Comparison of ENCODE assay signal across 1 cellular context in genomic region chr18:9643549-9643948, GRCh38.
TF ChIP-seq lines count a peak whose summit lies in the region.

No MANE protein-coding gene starts in this region.

TF ChIP-seq in HEK293, 187 proteins besides CTCF, POLR2A, EP300 and RAD21 (continued from another document):
- TF ChIP-seq ZNF274 (IDR thresholded peaks at IDR 0.05; ENCODE audit: low read length) (no peak), ZNF274 (tag by site-specific recombination; IDR thresholded peaks at IDR 0.05; ENCODE audit: borderline replicate concordance) (no peak), ZNF366 (tag by site-specific recombination; conservative IDR thresholded peaks at IDR 0.05) (peak; percentile 31; the same call in 1 of the 2 replicates), ZNF341 (tag by site-specific recombination; IDR thresholded peaks at IDR 0.05; ENCODE audit: low read depth) (no peak), ZNF302 (tag by site-specific recombination; IDR thresholded peaks at IDR 0.05; ENCODE audit: low read depth) (no peak), HOXD13 (CRISPR knock-in tag; IDR thresholded peaks at IDR 0.05; ENCODE audit: borderline replicate concordance) (no peak), ZBTB7A (tag by site-specific recombination; IDR thresholded peaks at IDR 0.05; ENCODE audit: low read depth) (no peak), ZEB2 (tag by site-specific recombination; IDR thresholded peaks at IDR 0.05) (no peak), ZNF621 (tag by site-specific recombination; IDR thresholded peaks at IDR 0.05) (no peak), ZNF394 (tag by site-specific recombination; IDR thresholded peaks at IDR 0.05; ENCODE audit: borderline replicate concordance) (no peak), ZNF19 (tag by site-specific recombination; IDR thresholded peaks at IDR 0.05; ENCODE audit: low read depth) (no peak), ZNF521 (tag by site-specific recombination; IDR thresholded peaks at IDR 0.05) (no peak), ZNF157 (tag by site-specific recombination; IDR thresholded peaks at IDR 0.05) (no peak), ZNF423 (tag by site-specific recombination; IDR thresholded peaks at IDR 0.05) (no peak), GLIS2 (tag by site-specific recombination; IDR thresholded peaks at IDR 0.05) (no peak), ZNF202 (tag by site-specific recombination; IDR thresholded peaks at IDR 0.05; ENCODE audit: borderline replicate concordance) (no peak), INSM2 (tag by site-specific recombination; IDR thresholded peaks at IDR 0.05) (peak; percentile 69), ZNF184 (tag by site-specific recombination; IDR thresholded peaks at IDR 0.05) (no peak), ZNF132 (tag by site-specific recombination; IDR thresholded peaks at IDR 0.05; ENCODE audit: borderline replicate concordance) (no peak), SCRT2 (tag by site-specific recombination; IDR thresholded peaks at IDR 0.05) (no peak), ZNF530 (tag by site-specific recombination; IDR thresholded peaks at IDR 0.05; ENCODE audit: low read depth) (no peak), ZNF629 (tag by site-specific recombination; IDR thresholded peaks at IDR 0.05) (peak; percentile 59), PRDM1 (tag by site-specific recombination; IDR thresholded peaks at IDR 0.05) (peak; percentile 81)
